In genomic region chr3:190303887-190304286, GRCh38 we compare ENCODE assay signal across 28 cellular contexts. TPM values are rescaled to one million over a fixed set of nuclear protein-coding genes. Genes with fewer than 3 reads are reported as not detected.
DNase-seq lines count a peak whose midpoint lies in the region; ATAC-seq, FAIRE-seq and TF ChIP-seq lines count a peak whose summit lies in the region.
"Had no signal": no experiment of that assay in that cellular context is flagged by ENCODE, and none has a peak within 500 bp of the region (broad histone marks: within the 10 kb centered on the region; RNA-seq: fewer than 3 reads in every experiment).

No MANE protein-coding gene starts in this region.

- no peak overlapping the region for H3K18ac ChIP-seq in IMR-90 (ENCODE audit: low read depth, low read length)

- H3K36me3 ChIP-seq in IMR-90 (ENCODE audit: control insufficient read depth, insufficient read depth, low read length) (no peaks in the 10 kb centered on the region), bronchial epithelial cell (ENCODE audit: control insufficient read depth, insufficient read depth, low read length) (peaks cover 4% of the 10 kb centered on the region), liver (ENCODE audit: control insufficient read depth in 4 of 4, insufficient read depth in 3 of 4, low read depth in 1 of 4, low read length in 3 of 4) (peaks cover 0 to 11% (median 0%) of the 10 kb centered on the region in 4 donors)
- H3K36me3 ChIP-seq: heart right ventricle, neutrophil, prostate gland had no signal

- H2AK5ac ChIP-seq in IMR-90 (ENCODE audit: low read depth, low read length): no peak overlapping the region

- H3K27me3 ChIP-seq in IMR-90 (ENCODE audit: control insufficient read depth, insufficient read depth, low read length) (no peaks in the 10 kb centered on the region), bronchial epithelial cell (ENCODE audit: control insufficient read depth, insufficient read depth, low read length) (no peaks in the 10 kb centered on the region), liver (ENCODE audit: control insufficient read depth in 4 of 4, insufficient read depth in 4 of 4, low read length in 3 of 4) (no peaks in the 10 kb centered on the region)
- H3K27me3 ChIP-seq: neutrophil had no signal

- H3K4me2 ChIP-seq in A549: peak overlapping the region; percentile 13; the same call in 1 of the 3 replicates
- no peak overlapping the region for H3K4me2 ChIP-seq in IMR-90 (ENCODE audit: low read depth, low read length)
- H3K4me2 ChIP-seq: SK-N-SH had no signal

- H2BK20ac ChIP-seq in IMR-90 (ENCODE audit: low read depth, low read length): no peak overlapping the region

- no peak overlapping the region for H4K91ac ChIP-seq in IMR-90 (ENCODE audit: insufficient read depth, low read depth, low read length)

- H3K14ac ChIP-seq in IMR-90 (replicated peaks; ENCODE audit: low read depth, low read length): no peak overlapping the region

- no peak overlapping the region for H3K4ac ChIP-seq in IMR-90 (ENCODE audit: low read depth, low read length)

- H3K4me3 Mint-ChIP-seq in activated CD4-positive, alpha-beta T cell treated with anti-CD3 and anti-CD28 coated beads, Interleukin-2, amount 10 ng/mL, durations not matched to agents 24 days and 14 days: no peak overlapping the region
- H3K4me3 Mint-ChIP-seq: activated CD8-positive, alpha-beta memory T cell treated with anti-CD3 and anti-CD28 coated beads, Interleukin-2, amount 10 ng/mL, durations not matched to agents 7 days and 5 days; brain; CD8-positive, alpha-beta memory T cell; stimulated activated naive CD8-positive, alpha-beta T cell treated with anti-CD3 and anti-CD28 coated beads, Interleukin-15, Interleukin-2, amounts not matched to agents 100 ng/mL and 50 ng/mL, for 24 hours; T-helper 17 cell had no signal

- no peak overlapping the region for H3K23ac ChIP-seq in IMR-90 (ENCODE audit: low read depth, low read length)

- dilution Hi-C loops in IMR-90 (cut with HindIII; ENCODE audit: low sequenced_read_pairs, unreplicated experiment): no loop called here

- H4K8ac ChIP-seq in IMR-90 (ENCODE audit: low read depth in 2 of 2, low read length in 2 of 2): no peak overlapping the region

- H3K36me3 Mint-ChIP-seq in activated CD4-positive, alpha-beta T cell treated with anti-CD3 and anti-CD28 coated beads, Interleukin-2, amount 10 ng/mL, durations not matched to agents 24 days and 14 days (ENCODE audit: low read depth): no peaks in the 10 kb centered on the region
- H3K36me3 Mint-ChIP-seq: activated CD8-positive, alpha-beta memory T cell treated with anti-CD3 and anti-CD28 coated beads, Interleukin-2, amount 10 ng/mL, durations not matched to agents 7 days and 5 days; brain; CD8-positive, alpha-beta memory T cell had no signal

- H3K4me1 ChIP-seq in A549 (peaks cover 68% of the 10 kb centered on the region), IMR-90 (ENCODE audit: control insufficient read depth, insufficient read depth, low read length) (peaks cover 3% of the 10 kb centered on the region), liver (ENCODE audit: control insufficient read depth in 4 of 4, insufficient read depth in 4 of 4, low read length in 3 of 4) (peaks cover 9 to 48% (median 24%) of the 10 kb centered on the region in 4 donors)
- H3K4me1 ChIP-seq: heart right ventricle, prostate gland had no signal

- no peak overlapping the region for H2BK120ac ChIP-seq in IMR-90 (ENCODE audit: low read depth, low read length)

- peaks cover 2% of the 10 kb centered on the region for H3K27me3 Mint-ChIP-seq in activated CD4-positive, alpha-beta T cell treated with anti-CD3 and anti-CD28 coated beads, Interleukin-2, amount 10 ng/mL, durations not matched to agents 24 days and 14 days
- H3K27me3 Mint-ChIP-seq: brain had no signal

- peaks cover 15% of the 10 kb centered on the region for H3K9me3 Mint-ChIP-seq in activated CD4-positive, alpha-beta T cell treated with anti-CD3 and anti-CD28 coated beads, Interleukin-2, amount 10 ng/mL, durations not matched to agents 24 days and 14 days
- H3K9me3 Mint-ChIP-seq: brain; CD8-positive, alpha-beta memory T cell; stimulated activated naive CD8-positive, alpha-beta T cell treated with anti-CD3 and anti-CD28 coated beads, Interleukin-15, Interleukin-2, amounts not matched to agents 100 ng/mL and 50 ng/mL, for 24 hours had no signal

- BruUV-seq in IMR-90 (replicated peaks; lab: Mats Ljungman, UMichigan): no TSS peak

- no peak overlapping the region for H3K9ac ChIP-seq in IMR-90 (ENCODE audit: low read depth, low read length)
- H3K9ac ChIP-seq in liver (ENCODE audit: low read depth in 1 of 2, low read length in 2 of 2): no peak overlapping the region
- H3K9ac ChIP-seq: SK-N-SH had no signal

- H3K9me3 ChIP-seq in A549: no peaks in the 10 kb centered on the region
- no peaks in the 10 kb centered on the region for H3K9me3 ChIP-seq in IMR-90 (ENCODE audit: control insufficient read depth, insufficient read depth, low read length)
- no peaks in the 10 kb centered on the region for H3K9me3 ChIP-seq in liver (ENCODE audit: control insufficient read depth in 4 of 4, low read length in 3 of 4)
- H3K9me3 ChIP-seq: heart right ventricle, neutrophil, prostate gland, SK-N-SH had no signal

- WGBS in A549 (ENCODE audit: missing lambda C conversion rate): 89% methylated on average over 2 of the region's 2 CpGs
- WGBS in IMR-90 (ENCODE audit: extremely low coverage in 2 of 2, insufficient read length in 1 of 2), 2 experiments: no CpG with 5 or more reads among the region's 2 CpGs
- WGBS in liver: 81% methylated on average over 2 of the region's 2 CpGs

- peaks cover 0 to 3% of the 10 kb centered on the region in 2 experiments; a peak in 1 of 4 replicates for H3K79me1 ChIP-seq in IMR-90 (ENCODE audit: low read depth in 1 of 2, low read length in 2 of 2)

- H4K5ac ChIP-seq in IMR-90 (ENCODE audit: low read depth, low read length): no peak overlapping the region

- H3K27ac ChIP-seq in A549 (peak overlapping the region in 1 of 2 experiments; percentile 28; a peak in 2 of 6 replicates), IMR-90 (ENCODE audit: insufficient read depth, low read length) (no peak overlapping the region), liver (ENCODE audit: low read depth in 1 of 2, low read length in 2 of 2) (peak overlapping the region in 1 of 2 donors; percentile 27)
- H3K27ac ChIP-seq: heart right ventricle, neutrophil, prostate gland had no signal

- no peak overlapping the region; the same call in 2 of the 3 replicates for H2BK15ac ChIP-seq in IMR-90 (ENCODE audit: low read depth, low read length)

- H2AFZ ChIP-seq in IMR-90 (replicated peaks; ENCODE audit: low read length, poor library complexity): no peak overlapping the region

- TF ChIP-seq CTCF in A549 (IDR thresholded peaks at IDR 0.05) (no peak), IMR-90 (conservative IDR thresholded peaks at IDR 0.05; ENCODE audit: low read depth, low read length) (no peak), bronchial epithelial cell (IDR thresholded peaks at IDR 0.05; ENCODE audit: insufficient read depth, low read length, severe bottlenecking) (no peak), liver (IDR thresholded peaks at IDR 0.05; ENCODE audit: low read depth, low read length, missing input control) (no peak)

- H3K56ac ChIP-seq in IMR-90 (ENCODE audit: extremely low read depth, insufficient read depth, low read length): no peak overlapping the region

- H4K20me1 ChIP-seq in IMR-90 (ENCODE audit: insufficient read depth, low read length): no peaks in the 10 kb centered on the region

- H3K9me1 ChIP-seq in IMR-90 (ENCODE audit: insufficient read depth, low read length): peaks cover 4% of the 10 kb centered on the region; the same call in 1 of the 2 replicates

- no peak for TF ChIP-seq RAD21 in A549 (conservative IDR thresholded peaks at IDR 0.05 in 1 of 2, IDR thresholded peaks at IDR 0.05 in 1 of 2)
- no peak for TF ChIP-seq RAD21 in IMR-90 (IDR thresholded peaks at IDR 0.05; ENCODE audit: low read length)
- TF ChIP-seq RAD21 in liver (IDR thresholded peaks at IDR 0.05): no peak

- H2AK9ac ChIP-seq in IMR-90 (replicated peaks; ENCODE audit: low read depth, low read length, poor library complexity): no peak overlapping the region

- H3K4me1 Mint-ChIP-seq in activated CD4-positive, alpha-beta T cell treated with anti-CD3 and anti-CD28 coated beads, Interleukin-2, amount 10 ng/mL, durations not matched to agents 24 days and 14 days: peaks cover 22% of the 10 kb centered on the region
- H3K4me1 Mint-ChIP-seq: brain had no signal

- no peak for FAIRE-seq in A549 (lab: Jason Lieb, UNC)
- peak; percentile 98 for FAIRE-seq in bronchial epithelial cell (lab: Jason Lieb, UNC)
- FAIRE-seq: G401.6, GM18507 had no signal

- POLR2A ChIA-PET in A549 (lab: Yijun Ruan, JAX): no interaction called here
- POLR2A ChIA-PET in IMR-90 (lab: Charles Lee; ENCODE audit: unreplicated experiment): no interaction called here

- in situ Hi-C loops in IMR-90 (cut with MboI; ENCODE audit: low sequenced_read_pairs) (no loop called here), ACHN (cut with HindIII; ENCODE audit: low pct_ligation_motif_present, low pct_unique_long_range_greater_than_20kb, low sequenced_read_pairs) (no loop called here)

- H2BK5ac ChIP-seq in IMR-90 (ENCODE audit: low read depth, low read length, poor library complexity, severe bottlenecking): no peak overlapping the region

- DNase-seq in A549 (ENCODE audit: low read depth in 1 of 2, low spot score in 1 of 2): no peak
- no peak for DNase-seq in IMR-90
- peak; percentile 89 for DNase-seq in bronchial epithelial cell (ENCODE audit: low read depth)
- DNase-seq in ACHN: no peak
- DNase-seq in cerebellar cortex (ENCODE audit: low spot score): no peak
- DNase-seq in NCI-H1048 (lab: John Stamatoyannopoulos, UW): no peak
- no peak for DNase-seq in activated CD4-positive, alpha-beta T cell treated with anti-CD3 and anti-CD28 coated beads, Interleukin-2, amount 10 ng/mL, durations not matched to agents 24 days and 14 days
- DNase-seq: 8988T; activated CD8-positive, alpha-beta memory T cell treated with anti-CD3 and anti-CD28 coated beads, Interleukin-2, amount 10 ng/mL, durations not matched to agents 7 days and 5 days; activated naive CD4-positive, alpha-beta T cell treated with Interleukin-2 at 50 U/mL for 16 hours; CD8-positive, alpha-beta memory T cell; DMS153; heart right ventricle; KBM-7; left cardiac atrium; NCI-H1436; NCI-H2107; NCI-H446; NCI-H82; SK-N-SH; T-helper 17 cell had no signal

- ATAC-seq in A549 (peak; percentile 18 to 38; a peak in 1 of 6 replicates), IMR-90 (ENCODE audit: low read depth) (no peak)
- ATAC-seq: activated CD8-positive, alpha-beta memory T cell treated with anti-CD3 and anti-CD28 coated beads, Interleukin-2, amount 10 ng/mL, durations not matched to agents 7 days and 5 days; heart right ventricle; left cardiac atrium; T-helper 17 cell had no signal

- CTCF ChIA-PET in A549 (lab: Yijun Ruan, JAX) (interaction anchor here (1.6 to 3.2 kb wide), 3 partner anchors 15 to 80 kb away, joined by 4 to 9 read pairs (median 5); partner anchors contain the start of gene CLDN1), IMR-90 (lab: Yijun Ruan, JAX) (interaction anchor here (1.0 kb wide), 2 partner anchors 18 kb away, joined by 3 read pairs; partner anchors contain the start of gene CLDN1)

- H3K27ac Mint-ChIP-seq in activated CD4-positive, alpha-beta T cell treated with anti-CD3 and anti-CD28 coated beads, Interleukin-2, amount 10 ng/mL, durations not matched to agents 24 days and 14 days: no peak overlapping the region
- H3K27ac Mint-ChIP-seq: activated CD8-positive, alpha-beta memory T cell treated with anti-CD3 and anti-CD28 coated beads, Interleukin-2, amount 10 ng/mL, durations not matched to agents 7 days and 5 days; brain; CD8-positive, alpha-beta memory T cell; stimulated activated naive CD8-positive, alpha-beta T cell treated with anti-CD3 and anti-CD28 coated beads, Interleukin-15, Interleukin-2, amounts not matched to agents 100 ng/mL and 50 ng/mL, for 24 hours; T-helper 17 cell had no signal

- intact Hi-C loops in IMR-90 (cut with micrococcal nuclease): no loop called here
- intact Hi-C loops in activated CD4-positive, alpha-beta T cell treated with anti-CD3 and anti-CD28 coated beads, Interleukin-2, amount 10 ng/mL, durations not matched to agents 24 days and 14 days (cut with micrococcal nuclease): no loop called here

- no peak overlapping the region for H3K4me3 ChIP-seq in A549
- H3K4me3 ChIP-seq in IMR-90 (ENCODE audit: insufficient read depth, low read depth, low read length): no peak overlapping the region
- H3K4me3 ChIP-seq in bronchial epithelial cell (ENCODE audit: low read depth, low read length): no peak overlapping the region
- H3K4me3 ChIP-seq in liver (ENCODE audit: low read depth in 1 of 3, low read length in 3 of 3): no peak overlapping the region
- H3K4me3 ChIP-seq: heart right ventricle, prostate gland had no signal

- TF ChIP-seq POLR2A in A549 (IDR thresholded peaks at IDR 0.05; ENCODE audit: low read length) (no peak), IMR-90 (IDR thresholded peaks at IDR 0.05; ENCODE audit: low read depth, low read length) (no peak)

- no peak for TF ChIP-seq EP300 in A549 (IDR thresholded peaks at IDR 0.05)

RNA-seq across cellular contexts. Expression of gene CLDN1, which starts 18.4 kb away (rescaled TPM):
- 97.0 and 142 TPM in 2 replicates for polyA plus RNA-seq in A549 (2011; rRNA removed)
- 32.0 and 37.0 TPM in 2 replicates for polyA plus RNA-seq in A549 (2012; cell fraction: cytosol; rRNA removed)
- 36.3 and 48.3 TPM in 2 replicates for polyA plus RNA-seq in A549 (2012; cell fraction: nucleus; rRNA removed)
- 33.7 to 48.0 TPM (median 33.9 TPM) in 3 replicates for polyA plus RNA-seq in A549 (2017; fragmentation: RNase III; extraction: RNeasy Plus Mini Kit Qiagen cat#74134 plus additional on column Dnase treatment)
- 76.6 and 88.4 TPM in 2 replicates for polyA minus RNA-seq in A549 (2011; rRNA and poly(A)+ RNA removed)
- total RNA-seq in IMR-90 (2012; rRNA removed): 4.7 and 7.2 TPM in 2 replicates
- polyA plus RNA-seq in IMR-90 (2012; rRNA removed): 6.3 and 7.3 TPM in 2 replicates
- polyA plus RNA-seq in IMR-90 (2012; cell fraction: cytosol; rRNA removed): 3.2 and 5.2 TPM in 2 replicates
- 2.0 and 8.6 TPM in 2 replicates for polyA plus RNA-seq in IMR-90 (2012; cell fraction: nucleus; rRNA removed; ENCODE audit: low replicate concordance)
- 26.6 and 73.2 TPM in 2 replicates for total RNA-seq in bronchial epithelial cell
- 10 to 100 TPM; 85.2 to 92.0 TPM for total RNA-seq in liver
- 10 to 100 TPM; 57.8 to 89.4 TPM for polyA plus RNA-seq in liver
- total RNA-seq in activated CD4-positive, alpha-beta T cell treated with anti-CD3 and anti-CD28 coated beads, Interleukin-2, amount 10 ng/mL, durations not matched to agents 24 days and 14 days: 0.33 and 0.52 TPM in 2 replicates
- total RNA-seq: activated CD8-positive, alpha-beta memory T cell treated with anti-CD3 and anti-CD28 coated beads, Interleukin-2, amount 10 ng/mL, durations not matched to agents 7 days and 5 days; T-helper 17 cell had no signal
- polyA plus RNA-seq: CD8-positive, alpha-beta memory T cell had no signal
